8 cellular contexts compared by ENCODE assay signal in the genomic region with DNA sequence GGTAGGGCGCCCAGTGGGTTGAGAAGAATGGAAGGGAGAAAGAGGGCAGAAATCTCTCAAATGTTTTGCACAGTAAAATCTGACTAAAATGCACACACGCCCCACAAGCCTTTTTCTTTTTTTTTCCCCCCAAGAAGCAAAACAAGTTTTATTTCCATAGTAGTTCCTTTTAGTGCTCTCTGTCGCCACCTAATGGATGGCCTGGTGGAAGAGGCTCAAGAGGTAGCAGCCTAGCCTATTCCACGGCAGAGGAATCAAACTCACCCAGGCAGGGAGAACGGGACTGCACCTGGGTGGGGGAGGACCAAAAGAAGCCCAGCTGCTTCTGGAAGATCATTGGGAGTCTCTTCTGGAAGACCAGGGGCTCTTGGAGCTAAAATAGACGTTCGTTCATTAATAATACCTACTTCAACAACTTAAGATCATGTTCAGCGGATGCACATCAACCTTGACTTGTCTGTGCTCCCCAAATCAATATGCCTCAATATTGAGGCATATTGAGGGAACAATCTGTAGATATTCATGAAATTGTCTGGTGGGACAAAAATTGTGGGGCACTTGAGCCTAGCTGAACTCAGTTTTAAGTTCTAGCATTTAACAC. TPM values are rescaled to one million over a fixed set of nuclear protein-coding genes. Genes with fewer than 3 reads are reported as not detected.
DNase-seq lines count a peak whose midpoint lies in the region; ATAC-seq and TF ChIP-seq lines count a peak whose summit lies in the region.

No MANE protein-coding gene starts in this region.

- H3K27ac Mint-ChIP-seq in activated T-cell treated with anti-CD3 and anti-CD28 coated beads, Interleukin-2, amount 50 U/mL, for 72 hours: peak overlapping the region; percentile 56

- ATAC-seq in activated T-cell treated with anti-CD3 and anti-CD28 coated beads, Interleukin-2, amount 50 U/mL, for 72 hours (replicated peaks in 1 of 2): peak; percentile 62 to 66
- no peak for ATAC-seq in HG02759 (IDR thresholded peaks at IDR 0.05; ENCODE audit: unreplicated experiment)

- no peak overlapping the region for H2AFZ ChIP-seq in PC-9
- no peak overlapping the region for H2AFZ ChIP-seq in parathyroid adenoma

- H3K9me3 ChIP-seq in HAP-1 (no peaks in the 10 kb centered on the region), PC-9 (ENCODE audit: insufficient read depth, low read depth) (no peaks in the 10 kb centered on the region), parathyroid adenoma (ENCODE audit: control insufficient read depth, low read length) (no peaks in the 10 kb centered on the region), transverse colon (no peaks in the 10 kb centered on the region)

- DNase-seq in HAP-1 (ENCODE audit: low spot score in 2 of 2): peak; percentile 52 to 88
- DNase-seq in PC-9: peak in 1 of 2 experiments; percentile 71
- peak; percentile 62 to 77 for DNase-seq in activated T-cell treated with anti-CD3 and anti-CD28 coated beads, Interleukin-2, amount 50 U/mL, for 72 hours
- DNase-seq in fibroblast of the conjunctiva (ENCODE audit: low read depth): peak; percentile 48
- peak; percentile 81 for DNase-seq in transverse colon

- H3K79me2 ChIP-seq in PC-9 (ENCODE audit: low read depth): 0 out of 2 replicates have a peak, but pooled peaks cover 30% of the 10 kb centered on the region
- H3K79me2 ChIP-seq in parathyroid adenoma: peaks cover 50% of the 10 kb centered on the region

- CTCF ChIA-PET in PC-9 (lab: Charles Lee): no interaction called here

- WGBS in transverse colon (ENCODE audit: low coverage in 1 of 2), 2 donors: 37 to 50% methylated on average over 2 to 8 of the region's 8 CpGs

- peaks cover 31% of the 10 kb centered on the region for H3K27me3 Mint-ChIP-seq in activated T-cell treated with anti-CD3 and anti-CD28 coated beads, Interleukin-2, amount 50 U/mL, for 72 hours (ENCODE audit: low read depth)

- intact Hi-C loops in PC-9 (cut with micrococcal nuclease; ENCODE audit: unreplicated experiment) (no loop called here), transverse colon (cut with DNase I; ENCODE audit: low total_unique reads) (loop anchor here (5.0 kb wide), 1 partner anchor 39 kb away; no protein-coding TSS in a partner anchor)

- H3K4me2 ChIP-seq in PC-9 (no peak overlapping the region), parathyroid adenoma (ENCODE audit: low read length) (no peak overlapping the region)

- H3F3A ChIP-seq in PC-9 (ENCODE audit: insufficient read depth, low read depth): no peaks in the 10 kb centered on the region

- H3K27ac ChIP-seq in C4-2B: no peak overlapping the region; the same call in 1 of the 2 replicates
- H3K27ac ChIP-seq in PC-9: no peak overlapping the region
- H3K27ac ChIP-seq in parathyroid adenoma: no peak overlapping the region
- peak overlapping the region in 1 of 4 donors; percentile 28 for H3K27ac ChIP-seq in transverse colon

- no TSS peak for BruUV-seq in PC-9 (replicated peaks; lab: Mats Ljungman, UMichigan)

- peak; percentile 80 for TF ChIP-seq CTCF in C4-2B (conservative IDR thresholded peaks at IDR 0.05)
- peak; percentile 76 for TF ChIP-seq CTCF in PC-9 (conservative IDR thresholded peaks at IDR 0.05)
- peak; percentile 59 for TF ChIP-seq CTCF in parathyroid adenoma (IDR thresholded peaks at IDR 0.05)
- peak; percentile 49 to 65 (median 56) for TF ChIP-seq CTCF in transverse colon (IDR thresholded peaks at IDR 0.05)

- in situ Hi-C loops in HAP-1 (cut with MboI; ENCODE audit: low sequenced_read_pairs) (no loop called here), transverse colon (cut with MboI; ENCODE audit: low pct_ligation_motif_present in 1 of 4, low pct_unique_long_range_greater_than_20kb in 1 of 4, low sequenced_read_pairs in 3 of 4) (no loop called here)

- H3K4me1 ChIP-seq in HAP-1 (peaks cover 3% of the 10 kb centered on the region), PC-9 (replicated peaks; ENCODE audit: insufficient read depth) (0 out of 2 replicates have a peak, but pooled peaks cover 3% of the 10 kb centered on the region), parathyroid adenoma (peaks cover 22% of the 10 kb centered on the region), transverse colon (peaks cover 0 to 38% (median 6%) of the 10 kb centered on the region in 4 donors)

- H3K4me3 Mint-ChIP-seq in activated T-cell treated with anti-CD3 and anti-CD28 coated beads, Interleukin-2, amount 50 U/mL, for 72 hours: no peak overlapping the region

- H4K20me1 ChIP-seq in PC-9 (ENCODE audit: insufficient read depth): peaks cover 28% of the 10 kb centered on the region

- H3K27me3 ChIP-seq in HAP-1 (ENCODE audit: low read depth) (no peaks in the 10 kb centered on the region), PC-9 (ENCODE audit: insufficient read depth, low read depth) (no peaks in the 10 kb centered on the region), parathyroid adenoma (ENCODE audit: control insufficient read depth, insufficient read depth, low read length) (no peaks in the 10 kb centered on the region), transverse colon (no peaks in the 10 kb centered on the region)

- no peaks in the 10 kb centered on the region for H3K9me3 Mint-ChIP-seq in activated T-cell treated with anti-CD3 and anti-CD28 coated beads, Interleukin-2, amount 50 U/mL, for 72 hours

- H3K4me1 Mint-ChIP-seq in activated T-cell treated with anti-CD3 and anti-CD28 coated beads, Interleukin-2, amount 50 U/mL, for 72 hours (ENCODE audit: low read depth): peaks cover 25% of the 10 kb centered on the region

- no peaks in the 10 kb centered on the region for H3K9me2 ChIP-seq in PC-9 (ENCODE audit: insufficient read depth)

- no peak overlapping the region for H3K9ac ChIP-seq in parathyroid adenoma

- no peak for TF ChIP-seq EP300 in transverse colon (IDR thresholded peaks at IDR 0.05; ENCODE audit: low read depth)

- TF ChIP-seq POLR2A in transverse colon (IDR thresholded peaks at IDR 0.05): no peak

- POLR2A ChIA-PET in PC-9 (lab: Charles Lee; ENCODE audit: unreplicated experiment): no interaction called here

- peaks cover 37% of the 10 kb centered on the region for H3K36me3 ChIP-seq in HAP-1 (replicated peaks)
- H3K36me3 ChIP-seq in PC-9 (ENCODE audit: low read depth): no peaks in the 10 kb centered on the region
- no peaks in the 10 kb centered on the region for H3K36me3 ChIP-seq in parathyroid adenoma (ENCODE audit: control insufficient read depth, insufficient read depth, low read length)
- no peaks in the 10 kb centered on the region for H3K36me3 ChIP-seq in transverse colon

- peaks cover 11 to 14% of the 10 kb centered on the region in 2 donors for H3K36me3 Mint-ChIP-seq in activated T-cell treated with anti-CD3 and anti-CD28 coated beads, Interleukin-2, amount 50 U/mL, for 72 hours (ENCODE audit: insufficient read depth in 2 of 2)

- no peak overlapping the region for H3K4me3 ChIP-seq in HAP-1
- no peak overlapping the region for H3K4me3 ChIP-seq in PC-9
- H3K4me3 ChIP-seq in parathyroid adenoma (ENCODE audit: low read depth, low read length): no peak overlapping the region
- H3K4me3 ChIP-seq in transverse colon: no peak overlapping the region

RNA-seq across cellular contexts. Expression of gene IRAK1, which starts 31.6 kb away (rescaled TPM):
- total RNA-seq in PC-9 (2021) (317 and 364 TPM in 2 replicates), transverse colon (100 to 1,000 TPM in 2 of 4 donors, 10 to 100 TPM in 2; 64.1 to 155 (median 107) TPM)
- total RNA-seq in activated T-cell treated with anti-CD3 and anti-CD28 coated beads, Interleukin-2, amount 50 U/mL, for 72 hours: 100 to 1,000 TPM; 131 to 150 TPM

RNA-seq across cellular contexts. Expression of gene MECP2, which starts 46.2 kb away (rescaled TPM):
- 85.6 and 90.1 TPM in 2 replicates for total RNA-seq in PC-9 (2021)
- 10 to 100 TPM; 70.4 to 73.5 TPM for total RNA-seq in activated T-cell treated with anti-CD3 and anti-CD28 coated beads, Interleukin-2, amount 50 U/mL, for 72 hours
- total RNA-seq in transverse colon: 10 to 100 TPM; 22.1 to 53.1 (median 37.8) TPM
